In the genomic region with DNA sequence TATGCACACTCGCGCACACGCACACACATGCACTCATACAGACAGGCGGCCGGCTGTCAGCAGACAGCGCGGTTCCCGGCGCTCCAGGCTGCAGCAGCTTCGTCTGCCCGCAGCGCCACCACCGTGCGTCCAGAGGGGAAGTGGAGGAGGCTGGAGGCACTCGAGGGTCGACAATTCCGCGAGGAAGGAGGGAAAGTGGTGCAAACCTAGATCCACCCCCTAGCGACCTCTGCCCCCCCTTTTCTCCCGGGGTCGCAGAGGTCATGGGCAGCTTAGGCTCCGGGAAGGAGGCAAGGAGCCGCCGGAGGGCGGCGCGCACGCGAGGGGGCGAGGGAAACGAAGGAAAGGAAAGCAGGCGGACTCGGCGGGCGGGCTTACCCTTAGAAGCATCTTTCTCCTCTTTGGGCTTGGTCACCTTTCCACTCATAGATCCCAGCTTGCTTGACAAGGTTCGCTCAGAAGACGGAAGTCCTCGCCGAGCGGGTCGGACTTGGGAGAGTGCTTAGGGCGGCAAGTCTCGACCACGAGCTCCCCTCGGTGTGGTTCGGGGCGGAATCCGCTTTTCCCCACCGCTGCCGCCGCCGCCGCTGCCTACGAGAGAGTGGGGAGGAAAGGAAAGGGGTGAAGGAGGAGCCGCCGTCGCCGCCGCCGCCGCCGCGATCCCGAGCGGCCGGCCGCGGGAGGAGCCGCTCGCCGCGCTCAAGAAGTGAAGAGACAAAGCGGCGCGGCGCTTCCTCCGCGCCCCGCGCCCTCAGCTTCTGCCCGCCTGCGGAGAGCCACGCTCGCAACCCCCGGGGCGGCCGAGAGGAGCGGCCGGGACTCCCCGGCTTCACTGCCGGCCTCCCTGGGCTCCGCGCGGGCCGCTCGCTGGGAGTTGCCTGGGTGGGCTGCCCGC, we compare ENCODE assay signal across 8 cellular contexts.
DNase-seq lines count a peak whose midpoint lies in the region; ATAC-seq, FAIRE-seq and TF ChIP-seq lines count a peak whose summit lies in the region.

No MANE protein-coding gene starts in this region.

- FAIRE-seq in bronchial epithelial cell (lab: Jason Lieb, UNC), result no peak

- no peaks in the 10 kb centered on the region for H3K79me1 ChIP-seq in mesenchymal stem cell (replicated peaks; ENCODE audit: low read length, poor library complexity, severe bottlenecking)

- no peak overlapping the region for H2BK12ac ChIP-seq in mesenchymal stem cell (ENCODE audit: low read length in 2 of 2)

- peak overlapping the region; percentile 75 for H3K9ac ChIP-seq in mesenchymal stem cell (ENCODE audit: low read length)

- H3K27ac ChIP-seq in HEK293 (ENCODE audit: extremely low read depth, low read depth, low read length), result peak overlapping the region; percentile 65; the same call in 1 of the 2 replicates
- H3K27ac ChIP-seq in mesenchymal stem cell (ENCODE audit: low read length, poor library complexity, severe bottlenecking), result no peak overlapping the region
- H3K27ac ChIP-seq in urinary bladder (ENCODE audit: low read depth), result peak overlapping the region; percentile 45

- no peak overlapping the region for H2AFZ ChIP-seq in mesenchymal stem cell (ENCODE audit: low read depth, low read length)

- CTCF ChIA-PET in HEK293 (lab: Yijun Ruan, JAX), result interaction anchor here (0.6 kb wide), 2 partner anchors 44 to 238 kb away, joined by 3 to 5 read pairs; no protein-coding TSS in a partner anchor

- H2BK120ac ChIP-seq in mesenchymal stem cell (ENCODE audit: low read depth, low read length), result no peak overlapping the region

- H4K8ac ChIP-seq in mesenchymal stem cell (ENCODE audit: low read length), result no peak overlapping the region

- H3K23ac ChIP-seq in mesenchymal stem cell (ENCODE audit: low read length in 2 of 2), result no peak overlapping the region

- no peak overlapping the region for H3K14ac ChIP-seq in mesenchymal stem cell (ENCODE audit: low read length in 2 of 2)

- H3K4me1 ChIP-seq in HEK293 (ENCODE audit: control insufficient read depth, insufficient read depth, low read length) (peaks cover 15% of the 10 kb centered on the region), mesenchymal stem cell (ENCODE audit: control insufficient read depth, insufficient read depth, low read depth, low read length) (peaks cover 9% of the 10 kb centered on the region), urinary bladder (ENCODE audit: insufficient read depth) (no peaks in the 10 kb centered on the region)

- no peak overlapping the region for H3K18ac ChIP-seq in mesenchymal stem cell (ENCODE audit: low read depth in 1 of 2, low read length in 2 of 2)

- ATAC-seq in GM18867 (IDR thresholded peaks at IDR 0.05; ENCODE audit: unreplicated experiment), result no peak

- H3K27me3 ChIP-seq in bronchial epithelial cell (ENCODE audit: control insufficient read depth, insufficient read depth, low read length), result peaks cover 10% of the 10 kb centered on the region
- H3K27me3 ChIP-seq in mesenchymal stem cell (ENCODE audit: control insufficient read depth in 1 of 2, insufficient read depth in 1 of 2, low read length in 2 of 2), result peaks cover 29 to 34% of the 10 kb centered on the region in 2 experiments

- H3K4ac ChIP-seq in mesenchymal stem cell (ENCODE audit: low read depth in 1 of 2, low read length in 2 of 2), result no peak overlapping the region

- H3K36me3 ChIP-seq in HEK293 (ENCODE audit: control insufficient read depth in 2 of 2, insufficient read depth in 1 of 2, low read length in 2 of 2) (no peaks in the 10 kb centered on the region), bronchial epithelial cell (ENCODE audit: control insufficient read depth, insufficient read depth, low read length) (no peaks in the 10 kb centered on the region), mesenchymal stem cell (ENCODE audit: control insufficient read depth in 1 of 2, insufficient read depth in 2 of 2, low read depth in 1 of 2, low read length in 2 of 2) (no peaks in the 10 kb centered on the region), urinary bladder (ENCODE audit: insufficient read depth) (no peaks in the 10 kb centered on the region)

- TF ChIP-seq CTCF in HEK293 (tag by site-specific recombination; IDR thresholded peaks at IDR 0.05) (peak; percentile 88), bronchial epithelial cell (IDR thresholded peaks at IDR 0.05; ENCODE audit: insufficient read depth, low read length, severe bottlenecking) (no peak)

- no peak overlapping the region for H4K91ac ChIP-seq in mesenchymal stem cell (ENCODE audit: low read length)

- no peak overlapping the region for H2AK5ac ChIP-seq in mesenchymal stem cell (ENCODE audit: low read length, severe bottlenecking)

- H3K9me3 ChIP-seq in HEK293 (ENCODE audit: control insufficient read depth, insufficient read depth, low read depth, low read length) (no peaks in the 10 kb centered on the region), mesenchymal stem cell (ENCODE audit: control insufficient read depth, low read length) (no peaks in the 10 kb centered on the region)

- H3K4me3 ChIP-seq in HEK293 (ENCODE audit: low read depth, low read length), result peak overlapping the region; percentile 50
- H3K4me3 ChIP-seq in bronchial epithelial cell (ENCODE audit: low read depth, low read length), result peak overlapping the region; percentile 36
- H3K4me3 ChIP-seq in mesenchymal stem cell (ENCODE audit: insufficient read depth in 1 of 2, low read depth in 1 of 2, low read length in 2 of 2), result peak overlapping the region; percentile 52 to 77
- H3K4me3 ChIP-seq in urinary bladder (ENCODE audit: low read depth, low read length), result peak overlapping the region; percentile 53

- no peak overlapping the region for H2BK5ac ChIP-seq in mesenchymal stem cell (ENCODE audit: low read depth, low read length, poor library complexity, severe bottlenecking)

- H3K4me2 ChIP-seq in mesenchymal stem cell (ENCODE audit: low read length, poor library complexity, severe bottlenecking), result peak overlapping the region; percentile 83

- peak; percentile 14 for DNase-seq in 8988T
- DNase-seq in bronchial epithelial cell (ENCODE audit: low read depth), result no peak
- DNase-seq in mesenchymal stem cell, result no peak
- DNase-seq in AG08395 (ENCODE audit: low spot score), result no peak
- no peak for DNase-seq in SIG-M5 (lab: John Stamatoyannopoulos, UW)

- H2BK15ac ChIP-seq in mesenchymal stem cell (ENCODE audit: low read depth, poor library complexity, severe bottlenecking), result no peak overlapping the region

- POLR2A ChIA-PET in HEK293 (lab: Yijun Ruan, JAX), result interaction anchor here (1.2 to 1.9 kb wide), 4 partner anchors 9 to 77 kb away, joined by 3 to 4 read pairs (median 4); no protein-coding TSS in a partner anchor

- 2% methylated on average over 21 of the region's 97 CpGs for WGBS in mesenchymal stem cell
- whole genome bisulfite sequencing in urinary bladder, result under 1% methylated on average over 87 of the region's 97 CpGs

TF ChIP-seq in HEK293, 187 proteins besides CTCF, POLR2A, EP300 and RAD21 (continues in another document):
- TF ChIP-seq ZNF10 (tag by site-specific recombination; IDR thresholded peaks at IDR 0.05) (no peak), ZSCAN30 (tag by site-specific recombination; IDR thresholded peaks at IDR 0.05) (0 out of 2 replicates have a peak, but pooled peaks have one; percentile 14), ZFP37 (tag by site-specific recombination; IDR thresholded peaks at IDR 0.05) (0 out of 2 replicates have a peak, but pooled peaks have one; percentile 50), ZNF214 (tag by site-specific recombination; IDR thresholded peaks at IDR 0.05; ENCODE audit: borderline replicate concordance) (no peak), ZNF2 (tag by site-specific recombination; IDR thresholded peaks at IDR 0.05) (peak; percentile 97), ZNF701 (tag by site-specific recombination; IDR thresholded peaks at IDR 0.05) (no peak), ZSCAN23 (tag by site-specific recombination; IDR thresholded peaks at IDR 0.05) (no peak), BCL11B (tag by site-specific recombination; IDR thresholded peaks at IDR 0.05; ENCODE audit: low read depth) (peak; percentile 78), ZNF548 (tag by site-specific recombination; IDR thresholded peaks at IDR 0.05) (no peak), ZIC2 (tag by site-specific recombination; IDR thresholded peaks at IDR 0.05) (0 out of 2 replicates have a peak, but pooled peaks have one; percentile 10), ZNF777 (tag by site-specific recombination; IDR thresholded peaks at IDR 0.05; ENCODE audit: borderline replicate concordance) (no peak), ZBTB17 (tag by site-specific recombination; IDR thresholded peaks at IDR 0.05) (peak; percentile 28; the same call in 1 of the 2 replicates), GLIS2 (tag by site-specific recombination; IDR thresholded peaks at IDR 0.05) (peak; percentile 26; the same call in 1 of the 2 replicates), ZNF366 (tag by site-specific recombination; conservative IDR thresholded peaks at IDR 0.05) (peak; percentile 74)
- TF ChIP-seq, protein P1, sequence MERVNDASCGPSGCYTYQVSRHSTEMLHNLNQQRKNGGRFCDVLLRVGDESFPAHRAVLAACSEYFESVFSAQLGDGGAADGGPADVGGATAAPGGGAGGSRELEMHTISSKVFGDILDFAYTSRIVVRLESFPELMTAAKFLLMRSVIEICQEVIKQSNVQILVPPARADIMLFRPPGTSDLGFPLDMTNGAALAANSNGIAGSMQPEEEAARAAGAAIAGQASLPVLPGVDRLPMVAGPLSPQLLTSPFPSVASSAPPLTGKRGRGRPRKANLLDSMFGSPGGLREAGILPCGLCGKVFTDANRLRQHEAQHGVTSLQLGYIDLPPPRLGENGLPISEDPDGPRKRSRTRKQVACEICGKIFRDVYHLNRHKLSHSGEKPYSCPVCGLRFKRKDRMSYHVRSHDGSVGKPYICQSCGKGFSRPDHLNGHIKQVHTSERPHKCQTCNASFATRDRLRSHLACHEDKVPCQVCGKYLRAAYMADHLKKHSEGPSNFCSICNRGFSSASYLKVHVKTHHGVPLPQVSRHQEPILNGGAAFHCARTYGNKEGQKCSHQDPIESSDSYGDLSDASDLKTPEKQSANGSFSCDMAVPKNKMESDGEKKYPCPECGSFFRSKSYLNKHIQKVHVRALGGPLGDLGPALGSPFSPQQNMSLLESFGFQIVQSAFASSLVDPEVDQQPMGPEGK (tag by site-specific recombination; IDR thresholded peaks at IDR 0.05), result 0 out of 2 replicates have a peak, but pooled peaks have one; percentile 13
- TF ChIP-seq, protein P2, sequence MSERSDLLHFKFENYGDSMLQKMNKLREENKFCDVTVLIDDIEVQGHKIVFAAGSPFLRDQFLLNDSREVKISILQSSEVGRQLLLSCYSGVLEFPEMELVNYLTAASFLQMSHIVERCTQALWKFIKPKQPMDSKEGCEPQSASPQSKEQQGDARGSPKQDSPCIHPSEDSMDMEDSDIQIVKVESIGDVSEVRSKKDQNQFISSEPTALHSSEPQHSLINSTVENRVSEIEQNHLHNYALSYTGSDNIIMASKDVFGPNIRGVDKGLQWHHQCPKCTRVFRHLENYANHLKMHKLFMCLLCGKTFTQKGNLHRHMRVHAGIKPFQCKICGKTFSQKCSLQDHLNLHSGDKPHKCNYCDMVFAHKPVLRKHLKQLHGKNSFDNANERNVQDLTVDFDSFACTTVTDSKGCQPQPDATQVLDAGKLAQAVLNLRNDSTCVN (tag by site-specific recombination; optimal IDR thresholded peaks at IDR 0.05), result peak; percentile 56
